1 cellular context compared by ENCODE assay signal in genomic region chr2:59961733-59962132, GRCh38.
TF ChIP-seq lines count a peak whose summit lies in the region.

No MANE protein-coding gene starts in this region.

TF ChIP-seq in H1, 55 proteins besides CTCF, POLR2A, EP300 and RAD21 (continued from another document):
- TF ChIP-seq PHF8 (conservative IDR thresholded peaks at IDR 0.05; ENCODE audit: low read depth, low read length): no peak
- no peak for TF ChIP-seq BRCA1 (IDR thresholded peaks at IDR 0.05; ENCODE audit: low read depth, low read length)
- TF ChIP-seq USF2 (IDR thresholded peaks at IDR 0.05; ENCODE audit: low read length): no peak
- TF ChIP-seq CEBPB (IDR thresholded peaks at IDR 0.05; ENCODE audit: low read depth, low read length): no peak
- TF ChIP-seq, protein P1, sequence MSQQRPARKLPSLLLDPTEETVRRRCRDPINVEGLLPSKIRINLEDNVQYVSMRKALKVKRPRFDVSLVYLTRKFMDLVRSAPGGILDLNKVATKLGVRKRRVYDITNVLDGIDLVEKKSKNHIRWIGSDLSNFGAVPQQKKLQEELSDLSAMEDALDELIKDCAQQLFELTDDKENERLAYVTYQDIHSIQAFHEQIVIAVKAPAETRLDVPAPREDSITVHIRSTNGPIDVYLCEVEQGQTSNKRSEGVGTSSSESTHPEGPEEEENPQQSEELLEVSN (IDR thresholded peaks at IDR 0.05): no peak
- no peak for TF ChIP-seq ZNF274 (IDR thresholded peaks at IDR 0.05; ENCODE audit: borderline replicate concordance, extremely low read depth, low read length)
- TF ChIP-seq RXRA (IDR thresholded peaks at IDR 0.05; ENCODE audit: insufficient read depth, low read depth, low read length): no peak
- TF ChIP-seq ATF2 (IDR thresholded peaks at IDR 0.05; ENCODE audit: low read length): no peak
